In the genomic region with DNA sequence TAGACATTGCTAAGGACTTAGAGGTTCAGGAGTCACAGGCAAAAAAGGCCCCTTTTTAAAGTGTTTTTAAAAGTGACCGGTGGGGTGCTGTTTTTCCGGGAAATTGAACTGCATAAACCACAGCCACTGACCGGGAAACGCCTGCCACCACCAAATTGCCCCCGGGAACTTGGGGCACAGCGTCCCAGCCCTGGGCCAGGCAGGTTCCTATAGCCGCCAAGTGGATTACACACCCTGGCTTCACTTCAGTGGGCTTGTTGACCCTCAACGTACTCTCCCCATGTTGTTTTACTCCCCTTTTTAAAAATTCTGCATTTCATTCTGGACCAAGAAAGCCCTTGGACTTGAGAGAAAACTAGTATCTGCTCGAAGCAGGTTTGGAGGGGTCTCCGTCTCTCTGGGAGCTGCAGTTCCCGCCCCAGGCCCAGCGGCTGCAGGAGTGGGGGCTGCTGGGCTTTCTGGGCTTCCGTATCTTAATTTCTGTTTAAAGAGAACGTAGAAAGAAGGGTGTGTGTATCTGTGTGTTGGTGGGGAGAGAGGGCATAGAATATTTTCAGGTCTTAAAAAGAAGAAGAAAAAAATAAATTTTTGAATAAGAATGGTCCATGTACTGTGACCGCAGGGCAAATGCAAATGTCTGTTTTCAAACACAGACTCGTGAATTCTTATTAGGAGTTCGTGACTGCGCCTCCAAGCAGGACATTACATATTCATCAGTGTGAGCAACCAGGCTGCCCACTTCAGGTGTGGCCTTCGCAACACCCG, we compare ENCODE assay signal across 11 cellular contexts.
"Had no signal": no experiment of that assay in that cellular context is flagged by ENCODE, and none has a peak within 500 bp of the region (broad histone marks: within the 10 kb centered on the region; RNA-seq: fewer than 3 reads in every experiment).

No MANE protein-coding gene starts in this region.

- DNase-seq: activated CD4-positive, alpha-beta T cell treated with anti-CD3 and anti-CD28 coated beads for 4 hours; aorta; T-helper 17 cell had no signal

- H3K36me3 Mint-ChIP-seq: mesothelial cell of epicardium; stimulated activated memory B cell treated with anti-CD40 and anti-IgM and Interleukin-4, amounts not matched to agents 10 μg/mL and 1 μg/mL and 100 μg/mL, for 72 hours; WTC11 had no signal

- H3K27me3 Mint-ChIP-seq: activated T-helper 17 cell treated with anti-CD3 and anti-CD28 coated beads, Interleukin-2, amount 50 U/mL, for 72 hours had no signal

- H3K9me3 Mint-ChIP-seq: activated naive CD4-positive, alpha-beta T cell treated with anti-CD3 and anti-CD28 coated beads for 36 hours; activated naive CD8-positive, alpha-beta T cell treated with anti-CD3 and anti-CD28 coated beads, Interleukin-2, amount 50 U/mL, for 24 hours; activated T-helper 17 cell treated with anti-CD3 and anti-CD28 coated beads, Interleukin-2, amount 50 U/mL, for 72 hours; mesothelial cell of epicardium; nephron progenitor cell; stimulated activated memory B cell treated with anti-CD40 and anti-IgM and Interleukin-4, amounts not matched to agents 10 μg/mL and 1 μg/mL and 100 μg/mL, for 72 hours; WTC11 had no signal

- H3K4me1 Mint-ChIP-seq: activated naive CD8-positive, alpha-beta T cell treated with anti-CD3 and anti-CD28 coated beads, Interleukin-2, amount 50 U/mL, for 24 hours; activated T-helper 17 cell treated with anti-CD3 and anti-CD28 coated beads, Interleukin-2, amount 50 U/mL, for 72 hours had no signal

- H3K4me3 ChIP-seq: lung had no signal

- H3K27ac Mint-ChIP-seq: activated naive CD4-positive, alpha-beta T cell treated with anti-CD3 and anti-CD28 coated beads for 36 hours; activated naive CD8-positive, alpha-beta T cell treated with anti-CD3 and anti-CD28 coated beads, Interleukin-2, amount 50 U/mL, for 24 hours; activated T-helper 17 cell treated with anti-CD3 and anti-CD28 coated beads, Interleukin-2, amount 50 U/mL, for 72 hours; mesothelial cell of epicardium; nephron progenitor cell; stimulated activated memory B cell treated with anti-CD40 and anti-IgM and Interleukin-4, amounts not matched to agents 10 μg/mL and 1 μg/mL and 100 μg/mL, for 72 hours; T-helper 17 cell; WTC11 had no signal

- H3K4me3 Mint-ChIP-seq: activated naive CD4-positive, alpha-beta T cell treated with anti-CD3 and anti-CD28 coated beads for 36 hours; activated naive CD8-positive, alpha-beta T cell treated with anti-CD3 and anti-CD28 coated beads, Interleukin-2, amount 50 U/mL, for 24 hours; activated T-helper 17 cell treated with anti-CD3 and anti-CD28 coated beads, Interleukin-2, amount 50 U/mL, for 72 hours; mesothelial cell of epicardium; stimulated activated memory B cell treated with anti-CD40 and anti-IgM and Interleukin-4, amounts not matched to agents 10 μg/mL and 1 μg/mL and 100 μg/mL, for 72 hours; T-helper 17 cell; WTC11 had no signal
